18 cellular contexts compared by ENCODE assay signal in the genomic region with DNA sequence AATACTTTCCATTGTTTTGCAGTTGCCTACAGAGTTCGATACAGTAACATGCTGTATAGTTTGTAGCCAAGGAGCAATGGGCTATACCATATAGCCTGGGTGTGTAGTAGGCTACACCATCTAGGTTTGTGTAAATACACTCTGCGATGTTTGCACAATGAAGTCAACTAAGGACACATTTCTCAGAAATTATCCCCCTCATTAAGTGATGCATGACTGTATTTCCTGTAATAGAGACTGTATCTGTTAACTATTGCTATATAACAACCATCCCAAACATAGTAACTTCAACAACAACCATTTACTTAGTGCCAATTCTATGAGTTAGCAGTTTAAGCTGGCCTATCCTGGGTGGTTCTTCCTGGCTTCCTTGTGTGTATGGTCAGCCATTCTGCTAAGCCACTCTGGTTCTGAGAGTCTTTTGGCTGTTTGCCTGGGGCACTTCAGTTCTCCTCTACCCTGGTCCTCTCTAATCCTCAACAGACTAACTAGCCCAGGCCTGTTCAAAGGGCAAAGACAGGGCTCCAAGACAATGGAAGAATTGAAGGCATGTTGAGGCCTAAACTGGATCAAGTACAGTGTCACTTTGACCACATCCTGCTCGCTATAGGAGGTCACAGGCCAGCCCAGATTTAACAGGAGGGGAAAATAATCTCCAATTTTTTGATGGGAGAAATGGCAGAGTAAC.
DNase-seq lines count a peak whose midpoint lies in the region; ATAC-seq, FAIRE-seq and TF ChIP-seq lines count a peak whose summit lies in the region.
"Had no signal": no experiment of that assay in that cellular context is flagged by ENCODE, and none has a peak within 500 bp of the region (broad histone marks: within the 10 kb centered on the region; RNA-seq: fewer than 3 reads in every experiment).

No MANE protein-coding gene starts in this region.

- FAIRE-seq in frontal cortex (lab: Jason Lieb, UNC) = no peak
- FAIRE-seq in D721Med (lab: Jason Lieb, UNC) = no peak
- FAIRE-seq: HTR-8/SVneo, TTC549 had no signal

- H3K9me3 ChIP-seq in lower lobe of right lung = no peaks in the 10 kb centered on the region
- H3K9me3 ChIP-seq: ovary, thoracic aorta had no signal

- DNase-seq in DMS79 (lab: John Stamatoyannopoulos, UW) (peak; percentile 11), NCI-H1105 (lab: John Stamatoyannopoulos, UW) (peak; percentile 68), SHP77 (lab: John Stamatoyannopoulos, UW) (peak; percentile 81 to 85), lower lobe of right lung (peak; percentile 44), NCI-H774 (lab: John Stamatoyannopoulos, UW) (no peak), NCI-H2171 (lab: John Stamatoyannopoulos, UW) (no peak), frontal cortex (ENCODE audit: low spot score in 2 of 2) (no peak), D721Med (ENCODE audit: insufficient read length, low spot score) (no peak)
- DNase-seq: activated CD4-positive, alpha-beta T cell treated with anti-CD3 and anti-CD28 coated beads, Interleukin-2, amount 50 U/mL, for 4 hours; activated T-cell treated with anti-CD3 and anti-CD28 coated beads, Interleukin-2, amount 50 U/mL, for 4 hours; H7; kidney glomerular epithelial cell; NCI-H1930; ovary had no signal

- H3K36me3 ChIP-seq in lower lobe of right lung = no peaks in the 10 kb centered on the region
- H3K36me3 ChIP-seq: ovary, thoracic aorta had no signal

- intact Hi-C loops in lower lobe of right lung (cut with DNase I) = no loop called here

- H3K4me1 ChIP-seq in lower lobe of right lung = no peaks in the 10 kb centered on the region

- H3K27ac ChIP-seq in lower lobe of right lung = no peak overlapping the region
- H3K27ac ChIP-seq: ovary, SK-N-MC, thoracic aorta had no signal

- H3K4me3 ChIP-seq in lower lobe of right lung = no peak overlapping the region
- H3K4me3 ChIP-seq: ovary, SK-N-MC, thoracic aorta had no signal

- ATAC-seq in lower lobe of right lung = peak; percentile 67 to 70
- ATAC-seq: activated T-cell treated with anti-CD3 and anti-CD28 coated beads, Interleukin-2, amount 50 U/mL, for 4 hours had no signal

- TF ChIP-seq CTCF in lower lobe of right lung (IDR thresholded peaks at IDR 0.05) (no peak), D721Med (IDR thresholded peaks at IDR 0.05; ENCODE audit: insufficient read depth, missing control alignments) (no peak)

- no peaks in the 10 kb centered on the region for H3K27me3 ChIP-seq in lower lobe of right lung (ENCODE audit: low read depth)
- H3K27me3 ChIP-seq: ovary had no signal

Comparison
In these comparisons a context has a peak if more than half of its experiments do, and no peak if none do; other contexts are left out.
1. DNase-seq: peak in DMS79 (single experiment), NCI-H1105 (single experiment), SHP77 (2 of 2) and lower lobe of right lung (single experiment); none in NCI-H774 (single experiment), NCI-H2171 (single experiment), frontal cortex (0 of 2) and D721Med (single experiment).